8 cellular contexts compared by ENCODE assay signal in genomic region chr9:214488-215448, GRCh38. TPM values are rescaled to one million over a fixed set of nuclear protein-coding genes. Genes with fewer than 3 reads are reported as not detected.
DNase-seq lines count a peak whose midpoint lies in the region; ATAC-seq and TF ChIP-seq lines count a peak whose summit lies in the region.

TSS of gene DOCK8 (plus strand) at chr9:214865. CDS start at chr9:214977, 112 bp downstream.

- WGBS in right lobe of liver (ENCODE audit: insufficient coverage, low coverage, low lambda C conversion rate, missing lambda C conversion rate) = 1% methylated on average over 15 of the region's 116 CpGs

- H3K27me3 ChIP-seq in right lobe of liver = peaks cover 0 to 15% of the 10 kb centered on the region in 2 donors

- ATAC-seq in GM21526 (IDR thresholded peaks at IDR 0.05; ENCODE audit: low FRiP score, unreplicated experiment) = peak; percentile 87
- peak; percentile 68 to 87 (median 82) for ATAC-seq in right lobe of liver

- intact Hi-C loops in right lobe of liver (cut with DNase I) = no loop called here

- H3K9me3 ChIP-seq in right lobe of liver = no peaks in the 10 kb centered on the region

- H3K4me1 ChIP-seq in right lobe of liver = peaks cover 0 to 20% (median 0%) of the 10 kb centered on the region in 4 donors

- peak; percentile 76 for TF ChIP-seq POLR2A in right lobe of liver (IDR thresholded peaks at IDR 0.05)

- no peaks in the 10 kb centered on the region for H3K36me3 ChIP-seq in right lobe of liver

- in situ Hi-C loops in KBM-7 (cut with MboI; ENCODE audit: low pct_unique_long_range_greater_than_20kb, low sequenced_read_pairs) = no loop called here

- peak within 1 kb of the TSS; percentile 39 to 51 (median 50) for H3K4me3 ChIP-seq in right lobe of liver

- H3K27ac ChIP-seq in VCaP = peak within 1 kb of the TSS; percentile 34; the same call in 1 of the 2 replicates
- peak within 1 kb of the TSS; percentile 46 to 86 (median 66) for H3K27ac ChIP-seq in right lobe of liver

- DNase-seq in EH (ENCODE audit: low read depth) (peak; percentile 4), KBM-7 (peak; percentile 94), right lobe of liver (peak; percentile 76 to 84 (median 80)), cerebellar nuclear complex (lab: John Stamatoyannopoulos, UW) (no peak)
- DNase-seq in central memory CD4-positive, alpha-beta T cell = peak; percentile 64
- DNase-seq in stimulated activated CD8-positive, alpha-beta memory T cell treated with anti-CD3 and anti-CD28 coated beads, Interleukin-12 subunit alpha, Interleukin-12 subunit beta, amount 100 ng/mL, for 24 hours (ENCODE audit: extremely low read depth) = peak; percentile 5

- peak; percentile 70 for TF ChIP-seq CTCF in VCaP (conservative IDR thresholded peaks at IDR 0.05)
- TF ChIP-seq CTCF in right lobe of liver (IDR thresholded peaks at IDR 0.05) = peak; percentile 19 to 44 (median 30)

RNA-seq across cellular contexts. Expression of gene DOCK8, which starts in this region (rescaled TPM):
- 10 to 100 TPM in 3 of 6 experiments, 1 to 10 TPM in 3; 5.8 to 20.5 (median 9.5) TPM for total RNA-seq in right lobe of liver

Comparison
In these comparisons a context has a peak if more than half of its experiments do, and no peak if none do; other contexts are left out.
1. DNase-seq: peak in EH (single experiment), KBM-7 (single experiment), central memory CD4-positive, alpha-beta T cell (single experiment), right lobe of liver (3 of 3) and stimulated activated CD8-positive, alpha-beta memory T cell treated with anti-CD3 and anti-CD28 coated beads, Interleukin-12 subunit alpha, Interleukin-12 subunit beta, amount 100 ng/mL, for 24 hours (single experiment); none in cerebellar nuclear complex (0 of 2).